Comparison of ENCODE assay signal across 15 cellular contexts in genomic region chr5:172119921-172120688, GRCh38.
DNase-seq lines count a peak whose midpoint lies in the region; ATAC-seq and TF ChIP-seq lines count a peak whose summit lies in the region.
"Had no signal": no experiment of that assay in that cellular context is flagged by ENCODE, and none has a peak within 500 bp of the region (broad histone marks: within the 10 kb centered on the region; RNA-seq: fewer than 3 reads in every experiment).

No MANE protein-coding gene starts in this region.

- peaks cover 45% of the 10 kb centered on the region for H3K4me1 Mint-ChIP-seq in activated CD4-positive, alpha-beta memory T cell treated with anti-CD3 and anti-CD28 coated beads for 36 hours (ENCODE audit: low read depth)
- H3K4me1 Mint-ChIP-seq in activated CD4-positive, alpha-beta memory T cell treated with anti-CD3 and anti-CD28 coated beads, Interleukin-2, amount 10 ng/mL, durations not matched to agents 7 days and 5 days = peaks cover 65% of the 10 kb centered on the region
- peaks cover 51% of the 10 kb centered on the region for H3K4me1 Mint-ChIP-seq in activated naive CD8-positive, alpha-beta T cell treated with anti-CD3 and anti-CD28 coated beads, Interleukin-2, amount 50 U/mL, for 24 hours
- peaks cover 68 to 90% of the 10 kb centered on the region in 2 donors for H3K4me1 Mint-ChIP-seq in natural killer cell

- TF ChIP-seq CTCF in natural killer cell (IDR thresholded peaks at IDR 0.05) (no peak), lower lobe of right lung (IDR thresholded peaks at IDR 0.05) (no peak), GM13977 (IDR thresholded peaks at IDR 0.05; ENCODE audit: extremely low read depth, insufficient read depth, missing control alignments) (no peak)

- peaks cover 44% of the 10 kb centered on the region for H3K4me1 ChIP-seq in lower lobe of right lung
- H3K4me1 ChIP-seq: A549, Caco-2 had no signal

- in situ Hi-C loops in GM13977 (cut with MboI; ENCODE audit: low pct_unique_long_range_greater_than_20kb, low sequenced_read_pairs, unreplicated experiment) = no loop called here

- H3K9me3 Mint-ChIP-seq in activated CD4-positive, alpha-beta memory T cell treated with anti-CD3 and anti-CD28 coated beads for 36 hours = no peaks in the 10 kb centered on the region
- no peaks in the 10 kb centered on the region for H3K9me3 Mint-ChIP-seq in activated CD4-positive, alpha-beta memory T cell treated with anti-CD3 and anti-CD28 coated beads, Interleukin-2, amount 10 ng/mL, durations not matched to agents 7 days and 5 days
- H3K9me3 Mint-ChIP-seq in activated naive CD8-positive, alpha-beta T cell treated with anti-CD3 and anti-CD28 coated beads, Interleukin-2, amount 50 U/mL, for 24 hours = no peaks in the 10 kb centered on the region
- H3K9me3 Mint-ChIP-seq in natural killer cell = no peaks in the 10 kb centered on the region

- no peaks in the 10 kb centered on the region for H3K27me3 Mint-ChIP-seq in activated CD4-positive, alpha-beta memory T cell treated with anti-CD3 and anti-CD28 coated beads for 36 hours
- H3K27me3 Mint-ChIP-seq in activated CD4-positive, alpha-beta memory T cell treated with anti-CD3 and anti-CD28 coated beads, Interleukin-2, amount 10 ng/mL, durations not matched to agents 7 days and 5 days = no peaks in the 10 kb centered on the region
- H3K27me3 Mint-ChIP-seq in activated naive CD8-positive, alpha-beta T cell treated with anti-CD3 and anti-CD28 coated beads, Interleukin-2, amount 50 U/mL, for 24 hours = no peaks in the 10 kb centered on the region
- no peaks in the 10 kb centered on the region for H3K27me3 Mint-ChIP-seq in natural killer cell (ENCODE audit: low read depth in 2 of 2)

- H3K27me3 ChIP-seq in H7 (ENCODE audit: control insufficient read depth, insufficient read depth, low read length) = no peaks in the 10 kb centered on the region
- H3K27me3 ChIP-seq in lower lobe of right lung (ENCODE audit: low read depth) = no peaks in the 10 kb centered on the region

- H3K4me3 ChIP-seq in H7 (ENCODE audit: insufficient read depth, low read depth, low read length) (no peak overlapping the region), lower lobe of right lung (no peak overlapping the region)
- H3K4me3 ChIP-seq: A549 had no signal

- DNase-seq in activated CD4-positive, alpha-beta memory T cell treated with anti-CD3 and anti-CD28 coated beads for 36 hours = no peak
- no peak for DNase-seq in activated CD4-positive, alpha-beta memory T cell treated with anti-CD3 and anti-CD28 coated beads, Interleukin-2, amount 10 ng/mL, durations not matched to agents 7 days and 5 days
- DNase-seq in H7 (peak; percentile 64), natural killer cell (no peak), lower lobe of right lung (no peak), GM13977 (ENCODE audit: low spot score) (no peak)
- no peak for DNase-seq in activated naive CD8-positive, alpha-beta T cell treated with anti-CD3 and anti-CD28 coated beads, Interleukin-2, amount 50 U/mL, for 24 hours
- DNase-seq: activated CD4-positive, CD25-positive, alpha-beta regulatory T cell; activated T-cell treated with anti-CD3 and anti-CD28 coated beads for 4 hours; Caco-2; GDM1; NCI-H187; SW 1271 had no signal

- intact Hi-C loops in activated CD4-positive, alpha-beta memory T cell treated with anti-CD3 and anti-CD28 coated beads for 36 hours (cut with micrococcal nuclease) = no loop called here
- intact Hi-C loops in natural killer cell (cut with micrococcal nuclease) (loop anchor here (10.0 kb wide), 1 partner anchor 1825 kb away; the partner anchor contains the start of gene LCP2), lower lobe of right lung (cut with DNase I) (loop anchor here (10.0 kb wide), 1 partner anchor 55 kb away; no protein-coding TSS in a partner anchor)

- POLR2A ChIA-PET in activated CD4-positive, alpha-beta memory T cell treated with anti-CD3 and anti-CD28 coated beads for 36 hours (lab: Charles Lee) = interaction anchor here (1.0 to 1.4 kb wide), 2 partner anchors 8 to 13 kb away, joined by 3 to 5 read pairs; no protein-coding TSS in a partner anchor
- POLR2A ChIA-PET in activated CD4-positive, alpha-beta memory T cell treated with anti-CD3 and anti-CD28 coated beads, Interleukin-2, amount 10 ng/mL, durations not matched to agents 7 days and 5 days (lab: Charles Lee) = interaction anchor here (1.0 to 28.3 kb wide), 2 partner anchors 9 to 60 kb away, joined by 3 to 905 read pairs; partner anchors contain the start of gene STK10

- H3K36me3 ChIP-seq in H7 (replicated peaks; ENCODE audit: control insufficient read depth, insufficient read depth, low read length) (no peaks in the 10 kb centered on the region; the same call in 1 of the 2 replicates), lower lobe of right lung (peaks cover 19% of the 10 kb centered on the region)

- no peak for ATAC-seq in activated naive CD8-positive, alpha-beta T cell treated with anti-CD3 and anti-CD28 coated beads, Interleukin-2, amount 50 U/mL, for 24 hours
- no peak for ATAC-seq in natural killer cell
- ATAC-seq in GM21360 (IDR thresholded peaks at IDR 0.05; ENCODE audit: unreplicated experiment) = no peak
- no peak for ATAC-seq in lower lobe of right lung

- H3K9me3 ChIP-seq in lower lobe of right lung = no peaks in the 10 kb centered on the region
- H3K9me3 ChIP-seq: Caco-2 had no signal

- H3K36me3 Mint-ChIP-seq in activated CD4-positive, alpha-beta memory T cell treated with anti-CD3 and anti-CD28 coated beads for 36 hours = peaks cover 26% of the 10 kb centered on the region
- peaks cover 72% of the 10 kb centered on the region for H3K36me3 Mint-ChIP-seq in activated CD4-positive, alpha-beta memory T cell treated with anti-CD3 and anti-CD28 coated beads, Interleukin-2, amount 10 ng/mL, durations not matched to agents 7 days and 5 days (ENCODE audit: low read depth)
- peaks cover 35% of the 10 kb centered on the region for H3K36me3 Mint-ChIP-seq in activated naive CD8-positive, alpha-beta T cell treated with anti-CD3 and anti-CD28 coated beads, Interleukin-2, amount 50 U/mL, for 24 hours (ENCODE audit: low read depth)
- no peaks in the 10 kb centered on the region for H3K36me3 Mint-ChIP-seq in natural killer cell

- H3K4me3 Mint-ChIP-seq in activated CD4-positive, alpha-beta memory T cell treated with anti-CD3 and anti-CD28 coated beads for 36 hours = no peak overlapping the region
- H3K4me3 Mint-ChIP-seq in activated CD4-positive, alpha-beta memory T cell treated with anti-CD3 and anti-CD28 coated beads, Interleukin-2, amount 10 ng/mL, durations not matched to agents 7 days and 5 days = no peak overlapping the region
- H3K4me3 Mint-ChIP-seq in activated naive CD8-positive, alpha-beta T cell treated with anti-CD3 and anti-CD28 coated beads, Interleukin-2, amount 50 U/mL, for 24 hours = no peak overlapping the region
- H3K4me3 Mint-ChIP-seq in natural killer cell = no peak overlapping the region

- H3K27ac ChIP-seq in lower lobe of right lung = no peak overlapping the region
- H3K27ac ChIP-seq: A549 had no signal

- peak overlapping the region; percentile 60 for H3K27ac Mint-ChIP-seq in activated CD4-positive, alpha-beta memory T cell treated with anti-CD3 and anti-CD28 coated beads for 36 hours
- H3K27ac Mint-ChIP-seq in activated CD4-positive, alpha-beta memory T cell treated with anti-CD3 and anti-CD28 coated beads, Interleukin-2, amount 10 ng/mL, durations not matched to agents 7 days and 5 days = no peak overlapping the region
- peak overlapping the region; percentile 67 for H3K27ac Mint-ChIP-seq in activated naive CD8-positive, alpha-beta T cell treated with anti-CD3 and anti-CD28 coated beads, Interleukin-2, amount 50 U/mL, for 24 hours
- H3K27ac Mint-ChIP-seq in natural killer cell = peak overlapping the region; percentile 80 to 84

- CTCF ChIA-PET in activated CD4-positive, alpha-beta memory T cell treated with anti-CD3 and anti-CD28 coated beads for 36 hours (lab: Charles Lee) = interaction anchor here (0.5 to 1.2 kb wide), 2 partner anchors 8 to 9 kb away, joined by 3 to 5 read pairs; no protein-coding TSS in a partner anchor
- CTCF ChIA-PET in activated CD4-positive, alpha-beta memory T cell treated with anti-CD3 and anti-CD28 coated beads, Interleukin-2, amount 10 ng/mL, durations not matched to agents 7 days and 5 days (lab: Charles Lee) = interaction anchor here (1.3 kb wide), 1 partner anchor 69 kb away, joined by 5 read pairs; the partner anchor contains the start of gene STK10
